Comparison of ENCODE assay signal across 20 cellular contexts in genomic region chr12:10634427-10634826, GRCh38. TPM values are rescaled to one million over a fixed set of nuclear protein-coding genes. Genes with fewer than 3 reads are reported as not detected.
DNase-seq lines count a peak whose midpoint lies in the region; ATAC-seq, FAIRE-seq and TF ChIP-seq lines count a peak whose summit lies in the region.
"Had no signal": no experiment of that assay in that cellular context is flagged by ENCODE, and none has a peak within 500 bp of the region (broad histone marks: within the 10 kb centered on the region; RNA-seq: fewer than 3 reads in every experiment).

No MANE protein-coding gene starts in this region.

- TF ChIP-seq CTCF in astrocyte (IDR thresholded peaks at IDR 0.05; ENCODE audit: insufficient read depth, low read depth, low read length) (no peak), left lung (IDR thresholded peaks at IDR 0.05) (no peak), omental fat pad (IDR thresholded peaks at IDR 0.05) (no peak)
- TF ChIP-seq CTCF in CD4-positive, alpha-beta T cell (IDR thresholded peaks at IDR 0.05) = no peak

- H3K27me3 ChIP-seq in astrocyte (ENCODE audit: insufficient read depth, low read length) (no peaks in the 10 kb centered on the region), left lung (no peaks in the 10 kb centered on the region)
- H3K27me3 ChIP-seq in CD4-positive, alpha-beta T cell (ENCODE audit: control insufficient read depth, insufficient read depth, low read length) = no peaks in the 10 kb centered on the region
- H3K27me3 ChIP-seq: BLaER1 treated with 17β-estradiol and CSF1 and Interleukin-3, amounts not matched to agents 10 nM and 100 nM; gastroesophageal sphincter; transverse colon had no signal

- no peaks in the 10 kb centered on the region for H3K36me3 Mint-ChIP-seq in astrocyte (ENCODE audit: low read depth, unreplicated experiment)
- no peaks in the 10 kb centered on the region for H3K36me3 Mint-ChIP-seq in CD4-positive, alpha-beta T cell (ENCODE audit: low read depth)
- no peaks in the 10 kb centered on the region for H3K36me3 Mint-ChIP-seq in activated CD4-positive, alpha-beta T cell treated with anti-CD3 and anti-CD28 coated beads for 36 hours (ENCODE audit: low read depth)
- H3K36me3 Mint-ChIP-seq: brain had no signal

- intact Hi-C loops in CD4-positive, alpha-beta T cell (cut with DNase I, micrococcal nuclease) = no loop called here
- intact Hi-C loops in left lung (cut with DNase I) = no loop called here
- intact Hi-C loops in activated CD4-positive, alpha-beta T cell treated with anti-CD3 and anti-CD28 coated beads for 36 hours (cut with DNase I, micrococcal nuclease) = no loop called here

- peak; percentile 84 for FAIRE-seq in astrocyte (lab: Jason Lieb, UNC)
- FAIRE-seq: keratinocyte had no signal

- peak overlapping the region; percentile 5 for H3K4me3 Mint-ChIP-seq in astrocyte (ENCODE audit: unreplicated experiment)
- no peak overlapping the region for H3K4me3 Mint-ChIP-seq in CD4-positive, alpha-beta T cell
- no peak overlapping the region for H3K4me3 Mint-ChIP-seq in activated CD4-positive, alpha-beta T cell treated with anti-CD3 and anti-CD28 coated beads for 36 hours
- H3K4me3 Mint-ChIP-seq: brain had no signal

- H3K27ac ChIP-seq in astrocyte (ENCODE audit: low read depth, low read length) (peak overlapping the region; percentile 36), left lung (no peak overlapping the region)
- no peak overlapping the region for H3K27ac ChIP-seq in CD4-positive, alpha-beta T cell (ENCODE audit: low read depth, low read length)
- H3K27ac ChIP-seq: BLaER1 treated with 17β-estradiol and CSF1 and Interleukin-3, amounts not matched to agents 10 nM and 100 nM; gastroesophageal sphincter; transverse colon had no signal

- ATAC-seq in CD4-positive, alpha-beta T cell (ENCODE audit: poor library complexity) = no peak
- ATAC-seq in left lung (no peak), omental fat pad (ENCODE audit: low FRiP score) (no peak)
- no peak for ATAC-seq in activated CD4-positive, alpha-beta T cell treated with anti-CD3 and anti-CD28 coated beads for 36 hours
- ATAC-seq: gastroesophageal sphincter had no signal

- H4K20me1 ChIP-seq in astrocyte (ENCODE audit: insufficient read depth, low read length) = no peaks in the 10 kb centered on the region
- H4K20me1 ChIP-seq: BLaER1 treated with 17β-estradiol and CSF1 and Interleukin-3, amounts not matched to agents 10 nM and 100 nM had no signal

- no peak overlapping the region for H2AFZ ChIP-seq in astrocyte (ENCODE audit: low read depth, low read length)

- H3K4me1 ChIP-seq in astrocyte (ENCODE audit: insufficient read depth, low read length) = peaks cover 11% of the 10 kb centered on the region
- no peaks in the 10 kb centered on the region for H3K4me1 ChIP-seq in left lung
- H3K4me1 ChIP-seq: BLaER1 treated with 17β-estradiol and CSF1 and Interleukin-3, amounts not matched to agents 10 nM and 100 nM; gastroesophageal sphincter had no signal

- peaks cover 24% of the 10 kb centered on the region for H3K4me1 Mint-ChIP-seq in astrocyte (ENCODE audit: low read depth, unreplicated experiment)
- H3K4me1 Mint-ChIP-seq in CD4-positive, alpha-beta T cell (ENCODE audit: low read depth) = no peaks in the 10 kb centered on the region
- no peaks in the 10 kb centered on the region for H3K4me1 Mint-ChIP-seq in activated CD4-positive, alpha-beta T cell treated with anti-CD3 and anti-CD28 coated beads for 36 hours
- H3K4me1 Mint-ChIP-seq: brain had no signal

- H3K9me3 ChIP-seq in astrocyte (ENCODE audit: insufficient read depth, low read depth, low read length) (no peaks in the 10 kb centered on the region), left lung (no peaks in the 10 kb centered on the region)
- H3K9me3 ChIP-seq in CD4-positive, alpha-beta T cell (ENCODE audit: control insufficient read depth, low read length) = no peaks in the 10 kb centered on the region
- H3K9me3 ChIP-seq: BLaER1 treated with 17β-estradiol and CSF1 and Interleukin-3, amounts not matched to agents 10 nM and 100 nM; gastroesophageal sphincter; transverse colon had no signal

- H3K9ac ChIP-seq in astrocyte (ENCODE audit: low read length) = no peak overlapping the region
- H3K9ac ChIP-seq: BLaER1 treated with 17β-estradiol and CSF1 and Interleukin-3, amounts not matched to agents 10 nM and 100 nM had no signal

- CTCF ChIA-PET in CD4-positive, alpha-beta T cell (lab: Charles Lee) = no interaction called here
- CTCF ChIA-PET in activated CD4-positive, alpha-beta T cell treated with anti-CD3 and anti-CD28 coated beads for 36 hours (lab: Charles Lee) = no interaction called here

- POLR2A ChIA-PET in CD4-positive, alpha-beta T cell (lab: Charles Lee) = no interaction called here
- POLR2A ChIA-PET in activated CD4-positive, alpha-beta T cell treated with anti-CD3 and anti-CD28 coated beads for 36 hours (lab: Charles Lee) = no interaction called here

- DNase-seq in AG20443 (ENCODE audit: low spot score) (peak; percentile 88), HT1080 (ENCODE audit: low read depth) (peak; percentile 70), astrocyte (ENCODE audit: low read depth) (peak; percentile 67), kidney tubule cell (ENCODE audit: low spot score) (peak; percentile 97), left lung (no peak), omental fat pad (ENCODE audit: low spot score) (no peak)
- no peak for DNase-seq in CD4-positive, alpha-beta T cell
- no peak for DNase-seq in activated CD4-positive, alpha-beta T cell treated with anti-CD3 and anti-CD28 coated beads for 36 hours
- DNase-seq: activated CD4-positive, alpha-beta T cell treated with anti-CD3 and anti-CD28 coated beads, Interleukin-2, amount 50 U/mL, for 48 hours; effector CD4-positive, alpha-beta T cell; KG1; NCI-H1930; NCI-H524; RPMI8226; T-helper 9 cell; transverse colon had no signal

- H3K9me3 Mint-ChIP-seq in astrocyte (ENCODE audit: unreplicated experiment) = no peaks in the 10 kb centered on the region
- no peaks in the 10 kb centered on the region for H3K9me3 Mint-ChIP-seq in CD4-positive, alpha-beta T cell
- no peaks in the 10 kb centered on the region for H3K9me3 Mint-ChIP-seq in activated CD4-positive, alpha-beta T cell treated with anti-CD3 and anti-CD28 coated beads for 36 hours (ENCODE audit: low read depth)
- H3K9me3 Mint-ChIP-seq: brain had no signal

- peak overlapping the region; percentile 52 for H3K4me2 ChIP-seq in astrocyte (ENCODE audit: low read length)
- H3K4me2 ChIP-seq: BLaER1 treated with 17β-estradiol and CSF1 and Interleukin-3, amounts not matched to agents 10 nM and 100 nM had no signal

- no peaks in the 10 kb centered on the region for H3K27me3 Mint-ChIP-seq in astrocyte (ENCODE audit: low read depth, unreplicated experiment)
- H3K27me3 Mint-ChIP-seq in CD4-positive, alpha-beta T cell = peaks cover 11% of the 10 kb centered on the region
- peaks cover 2% of the 10 kb centered on the region for H3K27me3 Mint-ChIP-seq in activated CD4-positive, alpha-beta T cell treated with anti-CD3 and anti-CD28 coated beads for 36 hours

- H3K4me3 ChIP-seq in astrocyte (ENCODE audit: insufficient read depth, low read depth, low read length) (peak overlapping the region; percentile 7), left lung (no peak overlapping the region)
- H3K4me3 ChIP-seq: BLaER1 treated with 17β-estradiol and CSF1 and Interleukin-3, amounts not matched to agents 10 nM and 100 nM; gastroesophageal sphincter; transverse colon had no signal

- H3K36me3 ChIP-seq in astrocyte (ENCODE audit: insufficient read depth, low read length) = no peaks in the 10 kb centered on the region
- no peaks in the 10 kb centered on the region for H3K36me3 ChIP-seq in left lung
- H3K36me3 ChIP-seq: BLaER1 treated with 17β-estradiol and CSF1 and Interleukin-3, amounts not matched to agents 10 nM and 100 nM; gastroesophageal sphincter; transverse colon had no signal

- H3K79me2 ChIP-seq in astrocyte (ENCODE audit: insufficient read depth, low read length) = no peaks in the 10 kb centered on the region

- peak overlapping the region; percentile 92 for H3K27ac Mint-ChIP-seq in astrocyte (ENCODE audit: unreplicated experiment)
- H3K27ac Mint-ChIP-seq in CD4-positive, alpha-beta T cell = no peak overlapping the region
- no peak overlapping the region for H3K27ac Mint-ChIP-seq in activated CD4-positive, alpha-beta T cell treated with anti-CD3 and anti-CD28 coated beads for 36 hours
- H3K27ac Mint-ChIP-seq: brain had no signal

RNA-seq across cellular contexts. Expression of gene MAGOHB, which starts 21.0 kb away (rescaled TPM):
- total RNA-seq in HT1080 (2014; rRNA removed; shearing (Covaris generic)) = 86.5 and 97.5 TPM in 2 replicates
- 37.6 and 61.9 TPM in 2 replicates for polyA plus RNA-seq in HT1080 (2015; cell fraction: cytosol; rRNA removed)
- 32.2 and 37.7 TPM in 2 replicates for polyA plus RNA-seq in HT1080 (2015; cell fraction: nucleus; rRNA removed)
- total RNA-seq in astrocyte (30.5 and 36.3 TPM in 2 replicates), left lung (10 to 100 TPM; 23.6 to 32.5 TPM), omental fat pad (10 to 100 TPM in 1 of 4 donors, 1 to 10 TPM in 3; 4.9 to 12.6 (median 7.6) TPM)
- 1 to 10 TPM; 7.5 to 7.7 TPM for total RNA-seq in CD4-positive, alpha-beta T cell
- 10 to 100 TPM; 66.3 to 89.3 TPM for total RNA-seq in activated CD4-positive, alpha-beta T cell treated with anti-CD3 and anti-CD28 coated beads for 36 hours

RNA-seq across cellular contexts. Expression of gene STYK1, which starts 39.4 kb away (rescaled TPM):
- total RNA-seq in HT1080 (2014; rRNA removed; shearing (Covaris generic)) = 0.69 and 1.4 TPM in 2 replicates
- 0.74 and 1.1 TPM in 2 replicates for polyA plus RNA-seq in HT1080 (2015; cell fraction: cytosol; rRNA removed)
- 0.42 and 1.6 TPM in 2 replicates for polyA plus RNA-seq in HT1080 (2015; cell fraction: nucleus; rRNA removed)
- total RNA-seq in astrocyte (1.6 and 2.9 TPM in 2 replicates), left lung (1 to 10 TPM; 1.4 to 1.9 TPM), omental fat pad (under 1 TPM in 2 of 4 donors, not detected in 2; 0.32 to 0.56 TPM)
- total RNA-seq in CD4-positive, alpha-beta T cell = not detected
- not detected for total RNA-seq in activated CD4-positive, alpha-beta T cell treated with anti-CD3 and anti-CD28 coated beads for 36 hours

Comparison
In these comparisons a context has a peak if more than half of its experiments do, and no peak if none do; other contexts are left out.
1. DNase-seq: peak in AG20443 (single experiment), HT1080 (single experiment), astrocyte (single experiment) and kidney tubule cell (single experiment); none in CD4-positive, alpha-beta T cell (0 of 10), left lung (0 of 2), activated CD4-positive, alpha-beta T cell treated with anti-CD3 and anti-CD28 coated beads for 36 hours (single experiment) and omental fat pad (single experiment).